Comparison of ENCODE assay signal across 22 cellular contexts in the genomic region with DNA sequence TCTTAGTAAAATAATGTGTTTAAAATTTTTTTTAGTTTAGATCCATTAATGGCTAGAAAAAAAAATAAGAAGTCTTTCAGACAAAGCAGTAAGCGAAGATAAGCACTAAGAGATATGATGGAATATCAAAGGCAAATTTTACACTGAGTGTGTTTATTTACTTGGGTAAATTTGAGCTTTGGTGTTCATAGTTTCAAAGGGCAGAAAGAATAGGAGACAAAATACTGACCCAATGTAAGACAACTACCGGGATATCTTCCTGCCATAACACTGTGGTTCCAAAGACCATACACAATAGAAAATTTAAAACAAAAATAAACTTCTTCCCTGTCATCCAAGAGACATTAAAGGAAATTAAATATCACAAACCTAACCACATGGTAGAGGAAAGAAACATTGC. TPM values are rescaled to one million over a fixed set of nuclear protein-coding genes. Genes with fewer than 3 reads are reported as not detected.
"Had no signal": no experiment of that assay in that cellular context is flagged by ENCODE, and none has a peak within 500 bp of the region (broad histone marks: within the 10 kb centered on the region; RNA-seq: fewer than 3 reads in every experiment).

No MANE protein-coding gene starts in this region.

- DNase-seq: stimulated activated CD4-positive, alpha-beta T cell treated with anti-CD3 and anti-CD28 coated beads, Interleukin-2, amount 100 ng/mL, for 48 hours; stimulated activated CD4-positive, alpha-beta T cell treated with anti-CD3 and anti-CD28 coated beads, Interleukin-4, amount 100 ng/mL, for 1 hour; stimulated activated CD4-positive, alpha-beta T cell treated with anti-CD3 and anti-CD28 coated beads, Interleukin-4, amount 100 ng/mL, for 24 hours; stimulated activated CD4-positive, alpha-beta T cell treated with anti-CD3 and anti-CD28 coated beads, Interleukin-4, amount 100 ng/mL, for 4 hours; stimulated activated CD8-positive, alpha-beta memory T cell treated with anti-CD3 and anti-CD28 coated beads, Interleukin-4, amount 100 ng/mL, for 48 hours; stimulated activated naive B cell treated with anti-CD40 and anti-IgM and Interleukin-4, amounts not matched to agents 10 μg/mL and 1 μg/mL and 100 μg/mL, for 72 hours; stimulated activated naive CD4-positive, alpha-beta T cell; stimulated activated naive CD4-positive, alpha-beta T cell treated with Interleukin-2 at 50 U/mL for 16 hours; stimulated activated naive CD8-positive, alpha-beta T cell treated with anti-CD3 and anti-CD28 coated beads, Interleukin-15, amount 100 ng/mL, for 72 hours; stimulated activated naive CD8-positive, alpha-beta T cell treated with anti-CD3 and anti-CD28 coated beads, Interleukin-15, Interleukin-2, amounts not matched to agents 100 U/mL and 50 U/mL, for 24 hours; stomach; substantia nigra; testis; thyroid gland; tibial artery; transverse colon; trophoblast cell; upper lobe of left lung; upper lobe of right lung; uterus had no signal

- ATAC-seq: stimulated activated effector memory CD8-positive, alpha-beta T cell treated with anti-CD3 and anti-CD28 coated beads, Interleukin-12 subunit alpha, Interleukin-12 subunit beta, amount 100 ng/mL, for 72 hours; stimulated activated memory B cell treated with anti-CD40 and anti-IgM and Interleukin-4, amounts not matched to agents 10 μg/mL and 1 μg/mL and 100 μg/mL, for 72 hours; stimulated activated naive B cell treated with anti-CD40 and anti-IgM and Interleukin-4, amounts not matched to agents 10 μg/mL and 1 μg/mL and 100 μg/mL, for 72 hours; stimulated activated naive CD8-positive, alpha-beta T cell treated with anti-CD3 and anti-CD28 coated beads, Interleukin-15, amount 100 ng/mL, for 72 hours; stimulated activated naive CD8-positive, alpha-beta T cell treated with anti-CD3 and anti-CD28 coated beads, Interleukin-15, Interleukin-2, amounts not matched to agents 100 U/mL and 50 U/mL, for 24 hours; upper lobe of right lung had no signal

RNA-seq across cellular contexts. Expression of gene TP63, which starts 25.5 kb away (rescaled TPM):
- total RNA-seq: transverse colon had no signal
